1 cellular context compared by ENCODE assay signal in genomic region chr7:149251518-149251917, GRCh38.
TF ChIP-seq lines count a peak whose summit lies in the region.

No MANE protein-coding gene starts in this region.

TF ChIP-seq in K562, 482 proteins besides CTCF, POLR2A, EP300 and RAD21:
- TF ChIP-seq ZNF121 (CRISPR knock-in tag; conservative IDR thresholded peaks at IDR 0.05), result peak; percentile 65
